Comparison of ENCODE assay signal across 8 cellular contexts in the genomic region with DNA sequence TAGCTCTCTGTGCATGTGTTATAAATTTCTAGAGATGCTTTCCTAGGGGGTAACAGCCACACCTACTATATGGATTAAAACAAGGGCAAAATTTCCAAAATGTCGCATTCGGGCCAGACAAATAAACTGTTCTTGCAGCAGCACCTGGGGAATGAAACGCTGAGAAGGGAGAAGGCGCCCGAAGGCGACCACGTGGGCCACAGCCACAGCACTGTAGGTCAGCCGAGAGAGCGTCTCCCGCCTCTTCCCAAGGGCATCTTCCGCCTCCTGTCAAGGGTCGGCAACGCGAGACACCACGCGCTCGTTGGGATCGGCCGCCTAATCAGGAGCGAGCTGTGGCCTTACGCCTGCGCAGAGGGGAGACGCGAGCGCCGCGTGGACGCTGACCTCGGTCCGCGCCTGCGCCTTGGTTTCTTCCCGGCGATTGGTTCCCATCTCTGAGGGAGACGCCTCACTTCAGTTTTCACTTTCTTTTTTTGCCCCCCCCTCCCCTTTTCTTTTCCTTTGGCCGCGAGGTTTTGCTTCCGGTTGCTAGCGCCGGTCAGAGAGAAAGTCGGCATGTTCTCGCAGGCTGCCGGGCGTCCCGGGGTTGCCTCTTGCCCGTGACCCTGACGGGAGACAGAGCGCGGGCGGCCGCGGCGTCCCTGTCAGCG. TPM values are rescaled to one million over a fixed set of nuclear protein-coding genes. Genes with fewer than 3 reads are reported as not detected.
DNase-seq lines count a peak whose midpoint lies in the region; ATAC-seq and TF ChIP-seq lines count a peak whose summit lies in the region.

A gene with protein sequence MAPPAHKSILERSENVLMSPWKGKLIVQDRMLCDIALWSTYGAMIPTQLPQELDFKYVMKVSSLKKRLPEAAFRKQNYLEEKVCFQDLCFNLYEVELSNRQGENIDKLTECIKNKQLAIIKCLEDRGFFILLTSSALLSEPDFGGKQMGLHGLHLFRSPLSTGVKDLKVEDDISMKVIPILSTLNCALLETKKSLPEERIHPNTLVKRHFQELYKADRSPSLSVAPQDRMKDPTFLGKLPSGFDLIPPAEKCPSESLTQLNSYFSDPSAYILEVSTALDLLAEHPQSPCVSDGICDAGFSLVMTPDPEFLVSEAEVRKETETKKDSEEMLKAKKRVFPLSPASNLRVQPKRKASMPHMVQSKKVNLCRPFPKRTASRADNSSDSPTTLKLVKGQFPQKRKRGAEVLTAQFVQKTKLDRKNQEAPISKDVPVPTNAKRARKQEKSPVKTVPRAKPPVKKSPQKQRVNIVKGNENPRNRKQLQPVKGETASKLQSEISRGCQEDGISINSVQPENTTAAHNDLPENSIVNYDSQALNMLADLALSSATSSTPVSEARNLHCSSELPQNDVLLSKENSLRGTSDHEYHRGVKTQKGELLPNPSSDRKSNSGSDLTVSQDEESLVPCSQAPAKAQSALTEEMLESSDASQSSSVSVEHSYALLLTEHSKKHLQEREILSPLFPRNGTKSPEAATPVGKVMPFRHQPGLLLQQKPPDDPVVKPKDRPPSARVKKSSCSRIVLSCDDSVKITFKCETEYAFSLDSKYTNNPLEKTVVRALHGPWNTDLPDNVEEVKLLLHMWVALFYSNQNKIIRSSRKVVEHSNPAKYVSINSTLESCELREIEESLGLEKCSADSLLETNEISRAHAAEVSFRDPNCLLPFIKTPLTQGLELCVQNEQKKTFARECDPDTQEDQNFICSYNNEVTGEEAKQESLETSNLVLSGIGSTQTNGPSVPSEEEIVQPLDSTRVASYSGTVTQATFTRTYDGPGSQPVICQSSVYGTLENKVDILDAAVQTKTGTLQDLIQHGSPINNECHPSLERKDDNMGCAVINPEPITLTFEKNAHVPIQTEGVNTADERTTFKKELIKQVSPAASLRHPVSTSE (N-terminal part only) (plus strand): TSS at position 521 of the 653 bp plus-strand sequence. CDS start 35,805 bp downstream, outside the sequence.

- TF ChIP-seq CTCF in AG10803 (conservative IDR thresholded peaks at IDR 0.05; ENCODE audit: low read length) = no peak

- DNase-seq in AG10803 (ENCODE audit: low read depth) (peak; percentile 95), NCI-H510A (lab: John Stamatoyannopoulos, UW) (peak; percentile 89), cerebellum (ENCODE audit: low spot score) (peak; percentile 95), islet precursor cell (peak; percentile 99)
- peak; percentile 95 for DNase-seq in activated CD4-positive, alpha-beta T cell treated with anti-CD3 and anti-CD28 coated beads for 1 hour
- DNase-seq in stimulated activated CD4-positive, alpha-beta T cell treated with anti-CD3 and anti-CD28 coated beads, Interleukin-12 subunit alpha, Interleukin-12 subunit beta, amount 100 ng/mL, for 48 hours (ENCODE audit: low read depth in 2 of 3, low spot score in 1 of 3) = peak; percentile 93 to 97 (median 94)

- ATAC-seq in GM19043 (IDR thresholded peaks at IDR 0.05; ENCODE audit: low read depth, unreplicated experiment) (peak; percentile 66), HG03378 (IDR thresholded peaks at IDR 0.05; ENCODE audit: unreplicated experiment) (peak; percentile 62)

- H3K4me3 ChIP-seq in AG10803 (ENCODE audit: low read length) = peak within 1 kb of the TSS; percentile 91

RNA-seq across cellular contexts. Expression of the gene that starts here (rescaled TPM):
- total RNA-seq in cerebellum = 73.1 TPM

Comparison
In these comparisons a context has a peak if more than half of its experiments do, and no peak if none do; other contexts are left out.
1. Peak in every context shown above with its lines: DNase-seq, ATAC-seq and H3K4me3 ChIP-seq.